In genomic region chr16:50066482-50067289, GRCh38 we compare ENCODE assay signal across 1 cellular context.
TF ChIP-seq lines count a peak whose summit lies in the region.

No MANE protein-coding gene starts in this region.

TF ChIP-seq in HepG2, 621 proteins besides CTCF, POLR2A, EP300 and RAD21 (continued from another document and continues in another):
- TF ChIP-seq ZNF609 (CRISPR knock-in tag; IDR thresholded peaks at IDR 0.05; ENCODE audit: borderline replicate concordance) (peak; percentile 9; the same call in 1 of the 2 replicates), ZNF549 (CRISPR knock-in tag; IDR thresholded peaks at IDR 0.05) (no peak), NCOA2 (CRISPR knock-in tag; IDR thresholded peaks at IDR 0.05) (no peak), ZNF83 (CRISPR knock-in tag; IDR thresholded peaks at IDR 0.05; ENCODE audit: borderline replicate concordance) (no peak), GMEB2 (CRISPR knock-in tag; IDR thresholded peaks at IDR 0.05; ENCODE audit: low read depth) (no peak), KLF16 (CRISPR knock-in tag; IDR thresholded peaks at IDR 0.05) (0 out of 4 replicates have a peak, but pooled peaks of 1 of the 2 experiments have one; percentile 2), ZBTB37 (CRISPR knock-in tag; IDR thresholded peaks at IDR 0.05) (no peak), ZNF691 (CRISPR knock-in tag; IDR thresholded peaks at IDR 0.05; ENCODE audit: borderline replicate concordance, low read depth) (0 out of 2 replicates have a peak, but pooled peaks have one; percentile 79), SNAI1 (CRISPR knock-in tag; IDR thresholded peaks at IDR 0.05; ENCODE audit: borderline replicate concordance) (no peak), POGZ (CRISPR knock-in tag; IDR thresholded peaks at IDR 0.05) (no peak), JARID2 (CRISPR knock-in tag; IDR thresholded peaks at IDR 0.05; ENCODE audit: insufficient replicate concordance) (no peak), RNF219 (CRISPR knock-in tag; IDR thresholded peaks at IDR 0.05) (no peak), PHF21A (CRISPR knock-in tag; IDR thresholded peaks at IDR 0.05) (0 out of 2 replicates have a peak, but pooled peaks have one; percentile 16), BCL3 (CRISPR knock-in tag; IDR thresholded peaks at IDR 0.05) (peak; percentile 12; the same call in 1 of the 2 replicates), EEA1 (CRISPR knock-in tag; IDR thresholded peaks at IDR 0.05; ENCODE audit: borderline replicate concordance) (peak; percentile 83; the same call in 1 of the 2 replicates), MAFF (IDR thresholded peaks at IDR 0.05; ENCODE audit: low read depth, low read length) (no peak), ZSCAN20 (CRISPR knock-in tag; IDR thresholded peaks at IDR 0.05; ENCODE audit: borderline replicate concordance) (peak; percentile 90), TOPORS (CRISPR knock-in tag; IDR thresholded peaks at IDR 0.05) (peak; percentile 86), ZNF766 (CRISPR knock-in tag; IDR thresholded peaks at IDR 0.05; ENCODE audit: borderline replicate concordance) (0 out of 2 replicates have a peak, but pooled peaks have one; percentile 17), ZNF761 (CRISPR knock-in tag; conservative IDR thresholded peaks at IDR 0.05) (peak; percentile 32; the same call in 1 of the 2 replicates), TGIF2 (CRISPR knock-in tag; IDR thresholded peaks at IDR 0.05) (no peak; the same call in 1 of the 2 replicates), ZNF414 (CRISPR knock-in tag; IDR thresholded peaks at IDR 0.05) (no peak), ELK4 (CRISPR knock-in tag; IDR thresholded peaks at IDR 0.05; ENCODE audit: borderline replicate concordance) (no peak), MZF1 (CRISPR knock-in tag; IDR thresholded peaks at IDR 0.05; ENCODE audit: borderline replicate concordance) (no peak), ZBTB42 (CRISPR knock-in tag; IDR thresholded peaks at IDR 0.05) (no peak), TFDP1 (CRISPR knock-in tag; IDR thresholded peaks at IDR 0.05; ENCODE audit: borderline replicate concordance) (no peak), ZNF879 (CRISPR knock-in tag; IDR thresholded peaks at IDR 0.05) (peak; percentile 92; the same call in 1 of the 2 replicates), ZNF17 (CRISPR knock-in tag; IDR thresholded peaks at IDR 0.05) (no peak), ZNF235 (CRISPR knock-in tag; IDR thresholded peaks at IDR 0.05; ENCODE audit: borderline replicate concordance) (no peak), ZNF772 (CRISPR knock-in tag; IDR thresholded peaks at IDR 0.05) (no peak; the same call in 1 of the 2 replicates), ZNF484 (CRISPR knock-in tag; IDR thresholded peaks at IDR 0.05; ENCODE audit: borderline replicate concordance, low read depth) (no peak), ATF3 (CRISPR knock-in tag; IDR thresholded peaks at IDR 0.05) (no peak), ZNF280D (CRISPR knock-in tag; IDR thresholded peaks at IDR 0.05) (no peak; the same call in 1 of the 2 replicates), HOXD1 (CRISPR knock-in tag; IDR thresholded peaks at IDR 0.05) (peak; percentile 10; the same call in 1 of the 2 replicates)
